25 cellular contexts compared by ENCODE assay signal in genomic region chr20:45094864-45095574, GRCh38. TPM values are rescaled to one million over a fixed set of nuclear protein-coding genes. Genes with fewer than 3 reads are reported as not detected.
"Had no signal": no experiment of that assay in that cellular context is flagged by ENCODE, and none has a peak within 500 bp of the region (broad histone marks: within the 10 kb centered on the region; RNA-seq: fewer than 3 reads in every experiment).

No MANE protein-coding gene starts in this region.

- DNase-seq: activated B cell treated with CpG ODN at 0.5 μM for 24 hours, aorta, cerebellar nuclear complex, left ventricle myocardium inferior had no signal

- H3K4me2 ChIP-seq: hepatocyte had no signal

- H3K27ac Mint-ChIP-seq: activated B cell treated with CpG ODN at 0.5 μM for 24 hours; activated CD4-positive, alpha-beta T cell treated with anti-CD3 and anti-CD28 coated beads for 36 hours; activated CD8-positive, alpha-beta memory T cell treated with anti-CD3 and anti-CD28 coated beads, Interleukin-2, amount 10 ng/mL, durations not matched to agents 7 days and 5 days; activated CD8-positive, alpha-beta T cell treated with anti-CD3 and anti-CD28 coated beads, Interleukin-2, amount 10 ng/mL, durations not matched to agents 7 days and 5 days; activated naive CD4-positive, alpha-beta T cell treated with anti-CD3 and anti-CD28 coated beads, Interleukin-2, amount 50 U/mL, for 72 hours; activated T-cell treated with anti-CD3 and anti-CD28 coated beads, Interleukin-2, amount 50 U/mL, for 72 hours; stimulated activated naive CD8-positive, alpha-beta T cell treated with anti-CD3 and anti-CD28 coated beads, Interleukin-15, Interleukin-2, amounts not matched to agents 100 ng/mL and 50 ng/mL, for 24 hours had no signal

- H3K4me3 Mint-ChIP-seq: activated B cell treated with CpG ODN at 0.5 μM for 24 hours; activated CD4-positive, alpha-beta T cell treated with anti-CD3 and anti-CD28 coated beads for 36 hours; activated CD8-positive, alpha-beta memory T cell treated with anti-CD3 and anti-CD28 coated beads, Interleukin-2, amount 10 ng/mL, durations not matched to agents 7 days and 5 days; activated CD8-positive, alpha-beta T cell treated with anti-CD3 and anti-CD28 coated beads, Interleukin-2, amount 10 ng/mL, durations not matched to agents 7 days and 5 days; activated T-cell treated with anti-CD3 and anti-CD28 coated beads, Interleukin-2, amount 50 U/mL, for 72 hours; natural killer cell treated with Interleukin-12 subunit alpha and Interleukin-12 subunit beta and Interleukin-15 and Interleukin-18, amount 100 ng/mL, for 72 hours; stimulated activated naive CD8-positive, alpha-beta T cell treated with anti-CD3 and anti-CD28 coated beads, Interleukin-15, Interleukin-2, amounts not matched to agents 100 ng/mL and 50 ng/mL, for 24 hours had no signal

- H3K27ac ChIP-seq: body of pancreas, cardiac muscle cell, colonic mucosa, gastroesophageal sphincter, hepatocyte, left ventricle myocardium inferior, upper lobe of left lung had no signal

- H3K36me3 ChIP-seq: cardiac muscle cell, colonic mucosa, gastroesophageal sphincter, left ventricle myocardium inferior had no signal

- H3K4me3 ChIP-seq: body of pancreas, cardiac muscle cell, colonic mucosa, gastroesophageal sphincter, hepatocyte, left ventricle myocardium inferior, lung, mucosa of descending colon, upper lobe of left lung had no signal

- H3K79me2 ChIP-seq: hepatocyte had no signal

- H2AFZ ChIP-seq: hepatocyte had no signal

- H3K36me3 Mint-ChIP-seq: natural killer cell treated with Interleukin-12 subunit alpha and Interleukin-12 subunit beta and Interleukin-15 and Interleukin-18, amount 100 ng/mL, for 72 hours had no signal

- H3K4me1 ChIP-seq: colonic mucosa had no signal

- H3K9me3 ChIP-seq: body of pancreas, colonic mucosa, gastroesophageal sphincter, left ventricle myocardium inferior, mucosa of descending colon, upper lobe of left lung had no signal

- H3K9me3 Mint-ChIP-seq: activated B cell treated with CpG ODN at 0.5 μM for 24 hours; activated naive CD4-positive, alpha-beta T cell treated with anti-CD3 and anti-CD28 coated beads, Interleukin-2, amount 50 U/mL, for 72 hours; activated T-cell treated with anti-CD3 and anti-CD28 coated beads, Interleukin-2, amount 50 U/mL, for 72 hours; natural killer cell treated with Interleukin-12 subunit alpha and Interleukin-12 subunit beta and Interleukin-15 and Interleukin-18, amount 100 ng/mL, for 72 hours; stimulated activated naive CD8-positive, alpha-beta T cell treated with anti-CD3 and anti-CD28 coated beads, Interleukin-15, Interleukin-2, amounts not matched to agents 100 ng/mL and 50 ng/mL, for 24 hours had no signal

- ATAC-seq: body of pancreas, gastroesophageal sphincter had no signal

RNA-seq across cellular contexts. Expression of gene KCNS1, which starts 5.9 kb away (rescaled TPM):
- total RNA-seq: activated B cell treated with CpG ODN at 0.5 μM for 24 hours, aorta, body of pancreas, cardiac muscle cell, gastroesophageal sphincter, mesenteric fat pad, myocyte, subcutaneous adipose tissue had no signal
- polyA plus RNA-seq: aorta, cardiac muscle cell had no signal

RNA-seq across cellular contexts. Expression of gene WFDC5, which starts 20.0 kb away (rescaled TPM):
- total RNA-seq: activated B cell treated with CpG ODN at 0.5 μM for 24 hours; activated CD8-positive, alpha-beta memory T cell treated with anti-CD3 and anti-CD28 coated beads, Interleukin-2, amount 10 ng/mL, durations not matched to agents 7 days and 5 days; activated CD8-positive, alpha-beta T cell treated with anti-CD3 and anti-CD28 coated beads, Interleukin-2, amount 10 ng/mL, durations not matched to agents 7 days and 5 days; activated naive CD4-positive, alpha-beta T cell treated with anti-CD3 and anti-CD28 coated beads, Interleukin-2, amount 50 U/mL, for 72 hours; aorta; body of pancreas; cardiac muscle cell; colonic mucosa; dorsolateral prefrontal cortex; gastroesophageal sphincter; left ventricle myocardium inferior; lung; mesenteric fat pad; mucosa of descending colon; myocyte; natural killer cell treated with Interleukin-12 subunit alpha and Interleukin-12 subunit beta and Interleukin-15 and Interleukin-18, amount 100 ng/mL, for 72 hours; osteoblast; skeletal muscle tissue; subcutaneous adipose tissue had no signal
- polyA plus RNA-seq: aorta, cardiac muscle cell, hepatocyte had no signal

RNA-seq across cellular contexts. Expression of gene WFDC12, which starts 29.2 kb away (rescaled TPM):
- total RNA-seq: activated B cell treated with CpG ODN at 0.5 μM for 24 hours; activated CD4-positive, alpha-beta T cell treated with anti-CD3 and anti-CD28 coated beads for 36 hours; activated CD8-positive, alpha-beta memory T cell treated with anti-CD3 and anti-CD28 coated beads, Interleukin-2, amount 10 ng/mL, durations not matched to agents 7 days and 5 days; activated CD8-positive, alpha-beta T cell treated with anti-CD3 and anti-CD28 coated beads, Interleukin-2, amount 10 ng/mL, durations not matched to agents 7 days and 5 days; activated naive CD4-positive, alpha-beta T cell treated with anti-CD3 and anti-CD28 coated beads, Interleukin-2, amount 50 U/mL, for 72 hours; activated T-cell treated with anti-CD3 and anti-CD28 coated beads, Interleukin-2, amount 50 U/mL, for 72 hours; aorta; body of pancreas; cardiac muscle cell; colonic mucosa; dorsolateral prefrontal cortex; gastroesophageal sphincter; hepatocyte; left ventricle myocardium inferior; mesenteric fat pad; mucosa of descending colon; myocyte; natural killer cell treated with Interleukin-12 subunit alpha and Interleukin-12 subunit beta and Interleukin-15 and Interleukin-18, amount 100 ng/mL, for 72 hours; osteoblast; skeletal muscle tissue; subcutaneous adipose tissue had no signal
- polyA plus RNA-seq: aorta, cardiac muscle cell, hepatocyte had no signal
